In genomic region chr6:41531591-41532582, GRCh38 we compare ENCODE assay signal across 8 cellular contexts. TPM values are rescaled to one million over a fixed set of nuclear protein-coding genes. Genes with fewer than 3 reads are reported as not detected.
DNase-seq lines count a peak whose midpoint lies in the region; ATAC-seq and TF ChIP-seq lines count a peak whose summit lies in the region.

No MANE protein-coding gene starts in this region.

- H3K4me1 ChIP-seq in testis: peaks cover 13% of the 10 kb centered on the region

- intact Hi-C loops in CD14-positive monocyte (cut with micrococcal nuclease) (no loop called here), testis (cut with DNase I; ENCODE audit: low total_unique reads) (no loop called here)

- WGBS in testis, 2 donors: 30 to 31% methylated on average over 22 of the region's 22 CpGs

- H3K27ac Mint-ChIP-seq in CD14-positive monocyte: peak overlapping the region in 6 of 7 donors; percentile 1 to 91 (median 64)
- peak overlapping the region; percentile 92 for H3K27ac Mint-ChIP-seq in activated naive CD8-positive, alpha-beta T cell treated with anti-CD3 and anti-CD28 coated beads, Interleukin-2, amount 50 U/mL, for 24 hours

- TF ChIP-seq POLR2A in testis (IDR thresholded peaks at IDR 0.05): no peak

- peaks cover 0 to 5% (median 0%) of the 10 kb centered on the region in 7 donors for H3K9me3 Mint-ChIP-seq in CD14-positive monocyte
- H3K9me3 Mint-ChIP-seq in activated naive CD8-positive, alpha-beta T cell treated with anti-CD3 and anti-CD28 coated beads, Interleukin-2, amount 50 U/mL, for 24 hours: no peaks in the 10 kb centered on the region

- H3K27me3 ChIP-seq in testis: no peaks in the 10 kb centered on the region

- peaks cover 37 to 78% (median 52%) of the 10 kb centered on the region in 3 donors for H3K27me3 Mint-ChIP-seq in CD14-positive monocyte (ENCODE audit: low read depth in 3 of 3)
- peaks cover 32% of the 10 kb centered on the region for H3K27me3 Mint-ChIP-seq in activated naive CD8-positive, alpha-beta T cell treated with anti-CD3 and anti-CD28 coated beads, Interleukin-2, amount 50 U/mL, for 24 hours

- TF ChIP-seq CTCF in CD14-positive monocyte (IDR thresholded peaks at IDR 0.05): no peak
- TF ChIP-seq CTCF in testis (IDR thresholded peaks at IDR 0.05): no peak

- no peak overlapping the region for H3K9ac ChIP-seq in SK-N-MC (ENCODE audit: insufficient read length)

- H3K36me3 Mint-ChIP-seq in CD14-positive monocyte: peaks cover 0 to 5% of the 10 kb centered on the region in 2 donors
- no peaks in the 10 kb centered on the region for H3K36me3 Mint-ChIP-seq in activated naive CD8-positive, alpha-beta T cell treated with anti-CD3 and anti-CD28 coated beads, Interleukin-2, amount 50 U/mL, for 24 hours (ENCODE audit: low read depth)

- no peaks in the 10 kb centered on the region for H3K36me3 ChIP-seq in SK-N-MC (ENCODE audit: insufficient read depth, low read length)
- no peaks in the 10 kb centered on the region for H3K36me3 ChIP-seq in testis (ENCODE audit: low read depth, missing control alignments)

- H3K4me3 Mint-ChIP-seq in CD14-positive monocyte: peak overlapping the region; percentile 57 to 80
- peak overlapping the region; percentile 77 for H3K4me3 Mint-ChIP-seq in activated naive CD8-positive, alpha-beta T cell treated with anti-CD3 and anti-CD28 coated beads, Interleukin-2, amount 50 U/mL, for 24 hours

- peak; percentile 86 for ATAC-seq in GM19043 (IDR thresholded peaks at IDR 0.05; ENCODE audit: low read depth, unreplicated experiment)
- peak; percentile 71 for ATAC-seq in HG03097 (IDR thresholded peaks at IDR 0.05; ENCODE audit: low FRiP score, unreplicated experiment)
- ATAC-seq in activated naive CD8-positive, alpha-beta T cell treated with anti-CD3 and anti-CD28 coated beads, Interleukin-2, amount 50 U/mL, for 24 hours: peak; percentile 90

- peak overlapping the region; percentile 82 for H3K27ac ChIP-seq in SK-N-MC
- no peak overlapping the region for H3K27ac ChIP-seq in testis

- H3K4me3 ChIP-seq in SK-N-MC (peak overlapping the region; percentile 68), testis (no peak overlapping the region)

- peaks cover 22% of the 10 kb centered on the region for H3K4me1 Mint-ChIP-seq in CD14-positive monocyte
- peaks cover 35% of the 10 kb centered on the region for H3K4me1 Mint-ChIP-seq in activated naive CD8-positive, alpha-beta T cell treated with anti-CD3 and anti-CD28 coated beads, Interleukin-2, amount 50 U/mL, for 24 hours

- DNase-seq in CD14-positive monocyte (ENCODE audit: low spot score) (no peak), SK-N-MC (ENCODE audit: low read depth, low spot score) (peak; percentile 76), non-pigmented ciliary epithelial cell (ENCODE audit: low read depth) (peak; percentile 27), testis (no peak), NCI-H128 (lab: John Stamatoyannopoulos, UW; ENCODE audit: unreplicated experiment) (no peak)
- peak; percentile 67 for DNase-seq in activated naive CD8-positive, alpha-beta T cell treated with anti-CD3 and anti-CD28 coated beads, Interleukin-2, amount 50 U/mL, for 24 hours

- no peaks in the 10 kb centered on the region for H3K9me3 ChIP-seq in SK-N-MC (ENCODE audit: low read depth, low read length)
- no peaks in the 10 kb centered on the region for H3K9me3 ChIP-seq in testis

RNA-seq across cellular contexts. Expression of gene FOXP4, which starts 14.3 kb away (rescaled TPM):
- polyA plus RNA-seq in CD14-positive monocyte (under 1 TPM; 0.62 to 0.65 TPM), testis (ENCODE audit: insufficient read depth, low read depth, low replicate concordance) (38.0 TPM)
- total RNA-seq in testis: 10 to 100 TPM; 39.7 to 50.2 TPM

Comparison
In these comparisons a context has a peak if more than half of its experiments do, and no peak if none do; other contexts are left out.
1. DNase-seq: peak in SK-N-MC (single experiment), activated naive CD8-positive, alpha-beta T cell treated with anti-CD3 and anti-CD28 coated beads, Interleukin-2, amount 50 U/mL, for 24 hours (single experiment) and non-pigmented ciliary epithelial cell (single experiment); none in CD14-positive monocyte (single experiment), testis (single experiment) and NCI-H128 (single experiment).
2. RNA of gene FOXP4, which starts 14.3 kb away (polyA plus RNA-seq): 38.0 TPM in testis (single experiment); 0.62 to 0.65 TPM in CD14-positive monocyte; every median in the first group is over 10 times any median in the second.
3. Peak in every context shown above with its lines, with median percentiles within 50 percentile points of each other: ATAC-seq.